In genomic region chr11:111440416-111441205, GRCh38 we compare ENCODE assay signal across 24 cellular contexts.
DNase-seq lines count a peak whose midpoint lies in the region; ATAC-seq and TF ChIP-seq lines count a peak whose summit lies in the region.
"Had no signal": no experiment of that assay in that cellular context is flagged by ENCODE, and none has a peak within 500 bp of the region (broad histone marks: within the 10 kb centered on the region; RNA-seq: fewer than 3 reads in every experiment).

No MANE protein-coding gene starts in this region.

- CTCF ChIA-PET in RWPE1 (lab: Yijun Ruan, JAX) = interaction anchor here (0.6 to 2.1 kb wide), 2 partner anchors 12 to 113 kb away, joined by 3 to 6 read pairs; no protein-coding TSS in a partner anchor

- no peaks in the 10 kb centered on the region for H3K36me3 ChIP-seq in muscle layer of colon (ENCODE audit: insufficient read depth, low read length)
- no peaks in the 10 kb centered on the region for H3K36me3 ChIP-seq in uterus
- H3K36me3 ChIP-seq: gastrocnemius medialis, tibial nerve had no signal

- no peak overlapping the region for H3K4me3 ChIP-seq in muscle layer of colon (ENCODE audit: low read depth in 1 of 2, low read length in 2 of 2)
- no peak overlapping the region for H3K4me3 ChIP-seq in uterus
- H3K4me3 ChIP-seq: gastrocnemius medialis, skin epidermis, tibial nerve had no signal

- peaks cover 6% of the 10 kb centered on the region for H3K36me3 Mint-ChIP-seq in stimulated activated effector memory CD8-positive, alpha-beta T cell treated with anti-CD3 and anti-CD28 coated beads, Interleukin-12 subunit alpha, Interleukin-12 subunit beta, amount 100 ng/mL, for 72 hours
- H3K36me3 Mint-ChIP-seq: activated CD4-positive, alpha-beta memory T cell treated with anti-CD3 and anti-CD28 coated beads for 36 hours; natural killer cell treated with Interleukin-12 subunit alpha and Interleukin-12 subunit beta and Interleukin-15 and Interleukin-18, amount 100 ng/mL, for 72 hours; WTC11 had no signal

- no peak overlapping the region for H3K27ac Mint-ChIP-seq in stimulated activated effector memory CD8-positive, alpha-beta T cell treated with anti-CD3 and anti-CD28 coated beads, Interleukin-12 subunit alpha, Interleukin-12 subunit beta, amount 100 ng/mL, for 72 hours
- H3K27ac Mint-ChIP-seq: activated CD4-positive, alpha-beta memory T cell treated with anti-CD3 and anti-CD28 coated beads for 36 hours; activated naive CD4-positive, alpha-beta T cell treated with anti-CD3 and anti-CD28 coated beads for 36 hours; B cell; natural killer cell treated with Interleukin-12 subunit alpha and Interleukin-12 subunit beta and Interleukin-15 and Interleukin-18, amount 100 ng/mL, for 72 hours; stimulated activated naive CD8-positive, alpha-beta T cell treated with anti-CD3 and anti-CD28 coated beads, Interleukin-15, Interleukin-2, amounts not matched to agents 100 ng/mL and 50 ng/mL, for 24 hours; T-helper 2 cell treated with Interferon-gamma antibody and Interleukin-4, amounts not matched to agents 5 μg/mL and 100 μg/mL, for 36 hours; WTC11 had no signal

- ATAC-seq in stimulated activated effector memory CD8-positive, alpha-beta T cell treated with anti-CD3 and anti-CD28 coated beads, Interleukin-12 subunit alpha, Interleukin-12 subunit beta, amount 100 ng/mL, for 72 hours = no peak
- ATAC-seq: gastrocnemius medialis; natural killer cell treated with Interleukin-12 subunit alpha and Interleukin-12 subunit beta and Interleukin-15 and Interleukin-18, amount 100 ng/mL, for 72 hours; WTC11 had no signal

- no peak for TF ChIP-seq CTCF in uterus (IDR thresholded peaks at IDR 0.05)
- TF ChIP-seq CTCF in RWPE1 (conservative IDR thresholded peaks at IDR 0.05; ENCODE audit: low read depth) = no peak

- H3K4me3 Mint-ChIP-seq in stimulated activated effector memory CD8-positive, alpha-beta T cell treated with anti-CD3 and anti-CD28 coated beads, Interleukin-12 subunit alpha, Interleukin-12 subunit beta, amount 100 ng/mL, for 72 hours = no peak overlapping the region
- H3K4me3 Mint-ChIP-seq: activated CD4-positive, alpha-beta memory T cell treated with anti-CD3 and anti-CD28 coated beads for 36 hours; activated naive CD4-positive, alpha-beta T cell treated with anti-CD3 and anti-CD28 coated beads for 36 hours; B cell; natural killer cell treated with Interleukin-12 subunit alpha and Interleukin-12 subunit beta and Interleukin-15 and Interleukin-18, amount 100 ng/mL, for 72 hours; stimulated activated naive CD8-positive, alpha-beta T cell treated with anti-CD3 and anti-CD28 coated beads, Interleukin-15, Interleukin-2, amounts not matched to agents 100 ng/mL and 50 ng/mL, for 24 hours; T-helper 2 cell treated with Interferon-gamma antibody and Interleukin-4, amounts not matched to agents 5 μg/mL and 100 μg/mL, for 36 hours; WTC11 had no signal

- H3K4me1 ChIP-seq in muscle layer of colon (ENCODE audit: insufficient read depth, low read length) = peaks cover 47% of the 10 kb centered on the region
- peaks cover 0 to 7% of the 10 kb centered on the region in 2 donors for H3K4me1 ChIP-seq in uterus

- TF ChIP-seq POLR2A in uterus (IDR thresholded peaks at IDR 0.05) = no peak

- intact Hi-C loops in uterus (cut with DNase I; ENCODE audit: low total_unique reads) = no loop called here

- H3K27me3 ChIP-seq in muscle layer of colon (ENCODE audit: control insufficient read depth in 1 of 2, insufficient read depth in 2 of 2, low read length in 2 of 2) (no peaks in the 10 kb centered on the region), uterus (no peaks in the 10 kb centered on the region)
- H3K27me3 ChIP-seq: gastrocnemius medialis, tibial nerve had no signal

- peaks cover 12% of the 10 kb centered on the region for H3K4me1 Mint-ChIP-seq in stimulated activated effector memory CD8-positive, alpha-beta T cell treated with anti-CD3 and anti-CD28 coated beads, Interleukin-12 subunit alpha, Interleukin-12 subunit beta, amount 100 ng/mL, for 72 hours

- DNase-seq in DMS 273 (lab: John Stamatoyannopoulos, UW; ENCODE audit: unreplicated experiment) (peak; percentile 7), DMS 273 treated with DMSO at 0.1 percent for 48 hours (lab: John Stamatoyannopoulos, UW) (no peak), amniotic epithelial cell (ENCODE audit: low read depth) (peak; percentile 65), uterus (no peak), D341Med (ENCODE audit: low spot score) (no peak), RWPE1 (ENCODE audit: low spot score) (no peak)
- no peak for DNase-seq in stimulated activated effector memory CD8-positive, alpha-beta T cell treated with anti-CD3 and anti-CD28 coated beads, Interleukin-12 subunit alpha, Interleukin-12 subunit beta, amount 100 ng/mL, for 72 hours (ENCODE audit: low spot score in 2 of 2)
- DNase-seq: central memory CD4-positive, alpha-beta T cell; gastrocnemius medialis; GDM1; hypothalamus; NCI-H1694; NCI-H82 had no signal

- H3K9me3 ChIP-seq in muscle layer of colon (ENCODE audit: low read length) = no peaks in the 10 kb centered on the region
- no peaks in the 10 kb centered on the region for H3K9me3 ChIP-seq in uterus
- H3K9me3 ChIP-seq: gastrocnemius medialis, tibial nerve had no signal

- no peak overlapping the region for H3K9ac ChIP-seq in muscle layer of colon (ENCODE audit: low read length)

- POLR2A ChIA-PET in RWPE1 (lab: Yijun Ruan, JAX; ENCODE audit: low non-redundant PET) = no interaction called here

- H3K27ac ChIP-seq in muscle layer of colon (ENCODE audit: low read depth, low read length) = peak overlapping the region; percentile 76
- H3K27ac ChIP-seq in uterus = peak overlapping the region; percentile 50 to 67
- H3K27ac ChIP-seq in RWPE1 = no peak overlapping the region
- H3K27ac ChIP-seq: 22Rv1, gastrocnemius medialis, tibial nerve had no signal

- no peaks in the 10 kb centered on the region for H3K9me3 Mint-ChIP-seq in stimulated activated effector memory CD8-positive, alpha-beta T cell treated with anti-CD3 and anti-CD28 coated beads, Interleukin-12 subunit alpha, Interleukin-12 subunit beta, amount 100 ng/mL, for 72 hours
- H3K9me3 Mint-ChIP-seq: activated CD4-positive, alpha-beta memory T cell treated with anti-CD3 and anti-CD28 coated beads for 36 hours; activated naive CD4-positive, alpha-beta T cell treated with anti-CD3 and anti-CD28 coated beads for 36 hours; natural killer cell treated with Interleukin-12 subunit alpha and Interleukin-12 subunit beta and Interleukin-15 and Interleukin-18, amount 100 ng/mL, for 72 hours; stimulated activated naive CD8-positive, alpha-beta T cell treated with anti-CD3 and anti-CD28 coated beads, Interleukin-15, Interleukin-2, amounts not matched to agents 100 ng/mL and 50 ng/mL, for 24 hours; T-helper 2 cell treated with Interferon-gamma antibody and Interleukin-4, amounts not matched to agents 5 μg/mL and 100 μg/mL, for 36 hours; WTC11 had no signal

Comparison
In these comparisons a context has a peak if more than half of its experiments do, and no peak if none do; other contexts are left out.
1. DNase-seq: peak in DMS 273 (single experiment) and amniotic epithelial cell (single experiment); none in DMS 273 treated with DMSO at 0.1 percent for 48 hours (single experiment), uterus (0 of 2), stimulated activated effector memory CD8-positive, alpha-beta T cell treated with anti-CD3 and anti-CD28 coated beads, Interleukin-12 subunit alpha, Interleukin-12 subunit beta, amount 100 ng/mL, for 72 hours (0 of 2), D341Med (single experiment) and RWPE1 (single experiment).